10 cellular contexts compared by ENCODE assay signal in the genomic region with DNA sequence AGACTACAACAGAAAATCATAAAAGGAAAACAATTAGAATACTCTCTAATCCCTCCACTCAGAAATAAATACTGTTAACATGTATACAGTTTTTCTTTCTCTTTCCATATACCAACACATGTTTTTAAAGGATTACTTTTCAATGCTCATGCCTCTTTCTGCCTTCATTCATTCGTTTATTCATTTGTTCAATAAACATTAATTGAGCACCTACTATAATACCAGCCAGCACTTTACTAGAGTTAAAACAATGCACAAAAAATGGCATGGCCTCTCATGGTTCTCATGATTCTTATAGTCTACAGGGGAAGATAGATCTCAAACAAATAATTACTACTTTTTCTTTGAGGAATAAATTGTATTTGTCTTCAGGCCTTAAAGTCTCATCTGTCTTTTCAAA.
DNase-seq lines count a peak whose midpoint lies in the region; ATAC-seq, FAIRE-seq and TF ChIP-seq lines count a peak whose summit lies in the region.
"Had no signal": no experiment of that assay in that cellular context is flagged by ENCODE, and none has a peak within 500 bp of the region (broad histone marks: within the 10 kb centered on the region; RNA-seq: fewer than 3 reads in every experiment).

No MANE protein-coding gene starts in this region.

- CTCF ChIA-PET in activated naive CD4-positive, alpha-beta T cell treated with anti-CD3 and anti-CD28 coated beads, Interleukin-2, amount 10 ng/mL, durations not matched to agents 7 days and 5 days (lab: Charles Lee): interaction anchor here (0.8 to 5.6 kb wide), 8 partner anchors 10 to 96 kb away, joined by 3 to 40 read pairs (median 6); a partner anchor contains a TSS
- CTCF ChIA-PET in activated CD8-positive, alpha-beta T cell treated with anti-CD3 and anti-CD28 coated beads for 36 hours (lab: Charles Lee): interaction anchor here (0.9 to 12.4 kb wide), 10 partner anchors 12 to 209 kb away, joined by 3 to 118 read pairs (median 13); a partner anchor contains a TSS

- peaks cover 34% of the 10 kb centered on the region for H3K36me3 Mint-ChIP-seq in activated naive CD4-positive, alpha-beta T cell treated with anti-CD3 and anti-CD28 coated beads, Interleukin-2, amount 10 ng/mL, durations not matched to agents 7 days and 5 days
- no peaks in the 10 kb centered on the region for H3K36me3 Mint-ChIP-seq in activated CD8-positive, alpha-beta T cell treated with anti-CD3 and anti-CD28 coated beads for 36 hours (ENCODE audit: low read depth)

- no peaks in the 10 kb centered on the region for H3K27me3 ChIP-seq in keratinocyte (ENCODE audit: control insufficient read depth, extremely low read depth, insufficient read depth, low read length)
- H3K27me3 ChIP-seq in thoracic aorta (replicated peaks; ENCODE audit: insufficient read depth): no peaks in the 10 kb centered on the region
- H3K27me3 ChIP-seq: SJCRH30 had no signal

- H3K9ac ChIP-seq in keratinocyte (ENCODE audit: control insufficient read depth, extremely low read depth, insufficient read depth, low read length): no peak overlapping the region

- peak overlapping the region in 1 of 3 experiments; percentile 22 for H3K4me3 ChIP-seq in keratinocyte (ENCODE audit: control insufficient read depth in 2 of 3, extremely low read depth in 1 of 3, insufficient read depth in 2 of 3, low read depth in 1 of 3, low read length in 3 of 3)
- no peak overlapping the region for H3K4me3 ChIP-seq in thoracic aorta
- H3K4me3 ChIP-seq: SJCRH30 had no signal

- no peaks in the 10 kb centered on the region for H3K9me3 Mint-ChIP-seq in activated naive CD4-positive, alpha-beta T cell treated with anti-CD3 and anti-CD28 coated beads, Interleukin-2, amount 10 ng/mL, durations not matched to agents 7 days and 5 days
- H3K9me3 Mint-ChIP-seq in activated CD8-positive, alpha-beta T cell treated with anti-CD3 and anti-CD28 coated beads for 36 hours: no peaks in the 10 kb centered on the region

- ATAC-seq in activated CD8-positive, alpha-beta T cell treated with anti-CD3 and anti-CD28 coated beads for 36 hours: no peak
- ATAC-seq in thoracic aorta (ENCODE audit: insufficient number of reproducible peaks, low FRiP score, low read depth) (no peak), HG02763 (IDR thresholded peaks at IDR 0.05; ENCODE audit: unreplicated experiment) (no peak)

- H3K4me1 ChIP-seq in keratinocyte (ENCODE audit: control insufficient read depth, extremely low read depth, insufficient read depth, low read length) (peaks cover 33% of the 10 kb centered on the region), thoracic aorta (ENCODE audit: control insufficient read depth in 1 of 2, low read depth in 2 of 2) (peaks cover 5 to 17% of the 10 kb centered on the region in 2 donors)
- H3K4me1 ChIP-seq: SJCRH30 had no signal

- no peaks in the 10 kb centered on the region for H3K9me1 ChIP-seq in keratinocyte (ENCODE audit: control insufficient read depth, extremely low read depth, insufficient read depth, low read length)

- DNase-seq in activated naive CD4-positive, alpha-beta T cell treated with anti-CD3 and anti-CD28 coated beads, Interleukin-2, amount 10 ng/mL, durations not matched to agents 7 days and 5 days: no peak
- DNase-seq in activated naive CD4-positive, alpha-beta T cell treated with anti-CD3 and anti-CD28 coated beads, Interleukin-2, amount 50 U/mL, for 16 hours: no peak
- no peak for DNase-seq in activated CD8-positive, alpha-beta T cell treated with anti-CD3 and anti-CD28 coated beads for 36 hours
- no peak for DNase-seq in keratinocyte (ENCODE audit: low read depth, low spot score)
- no peak for DNase-seq in thoracic aorta (ENCODE audit: low spot score)
- no peak for DNase-seq in activated CD8-positive, alpha-beta memory T cell treated with anti-CD3 and anti-CD28 coated beads, Interleukin-2, amount 50 U/mL, for 48 hours
- DNase-seq in DMS 273 treated with DMSO at 0.1 percent for 48 hours (lab: John Stamatoyannopoulos, UW): no peak
- DNase-seq: NCI-H2107, SJCRH30 had no signal

- peak overlapping the region; percentile 89 for H3K27ac Mint-ChIP-seq in activated naive CD4-positive, alpha-beta T cell treated with anti-CD3 and anti-CD28 coated beads, Interleukin-2, amount 10 ng/mL, durations not matched to agents 7 days and 5 days
- H3K27ac Mint-ChIP-seq in activated CD8-positive, alpha-beta T cell treated with anti-CD3 and anti-CD28 coated beads for 36 hours: peak overlapping the region; percentile 94

- no peaks in the 10 kb centered on the region for H3K79me2 ChIP-seq in keratinocyte (ENCODE audit: control insufficient read depth, insufficient read depth, low read length)

- H3K4me3 Mint-ChIP-seq in activated naive CD4-positive, alpha-beta T cell treated with anti-CD3 and anti-CD28 coated beads, Interleukin-2, amount 10 ng/mL, durations not matched to agents 7 days and 5 days: no peak overlapping the region
- H3K4me3 Mint-ChIP-seq in activated CD8-positive, alpha-beta T cell treated with anti-CD3 and anti-CD28 coated beads for 36 hours: peak overlapping the region; percentile 52

- H3K27me3 Mint-ChIP-seq in activated naive CD4-positive, alpha-beta T cell treated with anti-CD3 and anti-CD28 coated beads, Interleukin-2, amount 10 ng/mL, durations not matched to agents 7 days and 5 days: no peaks in the 10 kb centered on the region
- H3K27me3 Mint-ChIP-seq in activated CD8-positive, alpha-beta T cell treated with anti-CD3 and anti-CD28 coated beads for 36 hours: no peaks in the 10 kb centered on the region

- no peak overlapping the region for H2AFZ ChIP-seq in keratinocyte (ENCODE audit: control insufficient read depth, low read length)

- H3K9me3 ChIP-seq in keratinocyte (ENCODE audit: control insufficient read depth, low read depth, low read length) (no peaks in the 10 kb centered on the region), thoracic aorta (no peaks in the 10 kb centered on the region)
- H3K9me3 ChIP-seq: SJCRH30 had no signal

- FAIRE-seq in keratinocyte (lab: Jason Lieb, UNC): no peak

- dilution Hi-C loops in keratinocyte (cut with MboI; ENCODE audit: extremely low pct_ligation_motif_present, low sequenced_read_pairs): no loop called here

- TF ChIP-seq CTCF in activated CD8-positive, alpha-beta T cell treated with anti-CD3 and anti-CD28 coated beads for 36 hours (IDR thresholded peaks at IDR 0.05): no peak
- TF ChIP-seq CTCF in keratinocyte (optimal IDR thresholded peaks at IDR 0.05 in 1 of 3, IDR thresholded peaks at IDR 0.05 in 1 of 3, conservative IDR thresholded peaks at IDR 0.05 in 1 of 3; ENCODE audit: extremely low read depth in 1 of 3, insufficient read depth in 2 of 3, low read length in 3 of 3) (no peak), thoracic aorta (IDR thresholded peaks at IDR 0.05) (no peak)

- peak overlapping the region; percentile 60 for H3K27ac ChIP-seq in keratinocyte (ENCODE audit: control insufficient read depth, insufficient read depth, low read length)
- H3K27ac ChIP-seq in thoracic aorta: peak overlapping the region; percentile 33 to 65
- H3K27ac ChIP-seq: SJCRH30 had no signal

- intact Hi-C loops in activated CD8-positive, alpha-beta T cell treated with anti-CD3 and anti-CD28 coated beads for 36 hours (cut with micrococcal nuclease): no loop called here

- H3K36me3 ChIP-seq in keratinocyte (ENCODE audit: control insufficient read depth in 2 of 2, extremely low read depth in 1 of 2, insufficient read depth in 2 of 2, low read length in 2 of 2): no peaks in the 10 kb centered on the region
- no peaks in the 10 kb centered on the region for H3K36me3 ChIP-seq in thoracic aorta
- H3K36me3 ChIP-seq: SJCRH30 had no signal

- H4K20me1 ChIP-seq in keratinocyte (ENCODE audit: control insufficient read depth, extremely low read depth, insufficient read depth, low read length): no peaks in the 10 kb centered on the region

- peak overlapping the region; percentile 52 for H3K4me2 ChIP-seq in keratinocyte (ENCODE audit: control insufficient read depth, extremely low read depth, insufficient read depth, low read depth, low read length)

- POLR2A ChIA-PET in activated CD8-positive, alpha-beta T cell treated with anti-CD3 and anti-CD28 coated beads for 36 hours (lab: Charles Lee): interaction anchor here (0.8 to 2.4 kb wide), 14 partner anchors 11 to 97 kb away, joined by 3 to 7 read pairs (median 4); no protein-coding TSS in a partner anchor

- peaks cover 91% of the 10 kb centered on the region for H3K4me1 Mint-ChIP-seq in activated naive CD4-positive, alpha-beta T cell treated with anti-CD3 and anti-CD28 coated beads, Interleukin-2, amount 10 ng/mL, durations not matched to agents 7 days and 5 days
- peaks cover 77% of the 10 kb centered on the region for H3K4me1 Mint-ChIP-seq in activated CD8-positive, alpha-beta T cell treated with anti-CD3 and anti-CD28 coated beads for 36 hours (ENCODE audit: low read depth)
